1 cellular context compared by ENCODE assay signal in genomic region chr11:46537851-46538295, GRCh38.
A peak's percentile ranks its signal among the peaks of the same experiment; 100 is the strongest.
TF ChIP-seq lines count a peak whose summit lies in the region.

No MANE protein-coding gene starts in this region.

TF ChIP-seq in H1, 55 proteins besides CTCF, POLR2A, EP300 and RAD21:
- TF ChIP-seq TBP (IDR thresholded peaks at IDR 0.05; ENCODE audit: low read depth, low read length) (no peak), EZH2 (IDR thresholded peaks at IDR 0.05; ENCODE audit: low read depth, low read length, severe bottlenecking) (no peak), ASH2L (IDR thresholded peaks at IDR 0.05; ENCODE audit: low read length) (peak; percentile 28), BCL11A (IDR thresholded peaks at IDR 0.05; ENCODE audit: low read depth in 2 of 2, low read length in 2 of 2) (no peak), HDAC2 (IDR thresholded peaks at IDR 0.05; ENCODE audit: borderline replicate concordance in 1 of 2, low read depth in 2 of 2, low read length in 2 of 2) (no peak), BRCA1 (IDR thresholded peaks at IDR 0.05; ENCODE audit: low read depth, low read length) (no peak), KDM4A (IDR thresholded peaks at IDR 0.05; ENCODE audit: low read depth, low read length, severe bottlenecking) (no peak), CHD7 (IDR thresholded peaks at IDR 0.05; ENCODE audit: insufficient replicate concordance, low read length) (peak; percentile 49), POU5F1 (IDR thresholded peaks at IDR 0.05; ENCODE audit: low read depth, low read length) (0 out of 2 replicates have a peak, but pooled peaks have one; percentile 35), NANOG (IDR thresholded peaks at IDR 0.05; ENCODE audit: insufficient read depth, low read depth, low read length, poor library complexity, severe bottlenecking) (peak; percentile 65), YY1 (IDR thresholded peaks at IDR 0.05; ENCODE audit: low read depth, low read length) (0 out of 2 replicates have a peak, but pooled peaks have one; percentile 23), CREB1 (IDR thresholded peaks at IDR 0.05) (peak; percentile 27; the same call in 1 of the 2 replicates), BACH1 (IDR thresholded peaks at IDR 0.05; ENCODE audit: low read length) (peak; percentile 94), SIRT6 (IDR thresholded peaks at IDR 0.05; ENCODE audit: low read length) (no peak), MAFK (IDR thresholded peaks at IDR 0.05; ENCODE audit: low read depth, low read length) (peak; percentile 92), CEBPB (IDR thresholded peaks at IDR 0.05; ENCODE audit: low read depth, low read length) (peak; percentile 56; the same call in 1 of the 2 replicates), TCF12 (IDR thresholded peaks at IDR 0.05; ENCODE audit: low read depth, low read length) (peak; percentile 91), SP4 (IDR thresholded peaks at IDR 0.05; ENCODE audit: low read length) (no peak), TEAD4 (IDR thresholded peaks at IDR 0.05; ENCODE audit: low read depth, low read length) (peak; percentile 41; the same call in 1 of the 2 replicates), SIN3A (conservative IDR thresholded peaks at IDR 0.05 in 1 of 2, IDR thresholded peaks at IDR 0.05 in 1 of 2; ENCODE audit: low read depth in 1 of 2, low read length in 2 of 2) (peak; percentile 30 to 79; a peak in 2 of 4 replicates)
- TF ChIP-seq, protein P1, sequence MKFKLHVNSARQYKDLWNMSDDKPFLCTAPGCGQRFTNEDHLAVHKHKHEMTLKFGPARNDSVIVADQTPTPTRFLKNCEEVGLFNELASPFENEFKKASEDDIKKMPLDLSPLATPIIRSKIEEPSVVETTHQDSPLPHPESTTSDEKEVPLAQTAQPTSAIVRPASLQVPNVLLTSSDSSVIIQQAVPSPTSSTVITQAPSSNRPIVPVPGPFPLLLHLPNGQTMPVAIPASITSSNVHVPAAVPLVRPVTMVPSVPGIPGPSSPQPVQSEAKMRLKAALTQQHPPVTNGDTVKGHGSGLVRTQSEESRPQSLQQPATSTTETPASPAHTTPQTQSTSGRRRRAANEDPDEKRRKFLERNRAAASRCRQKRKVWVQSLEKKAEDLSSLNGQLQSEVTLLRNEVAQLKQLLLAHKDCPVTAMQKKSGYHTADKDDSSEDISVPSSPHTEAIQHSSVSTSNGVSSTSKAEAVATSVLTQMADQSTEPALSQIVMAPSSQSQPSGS (IDR thresholded peaks at IDR 0.05; ENCODE audit: low read length): no peak
